8 cellular contexts compared by ENCODE assay signal in genomic region chr6:110876170-110876773, GRCh38. TPM values are rescaled to one million over a fixed set of nuclear protein-coding genes. Genes with fewer than 3 reads are reported as not detected.
DNase-seq lines count a peak whose midpoint lies in the region; ATAC-seq, FAIRE-seq and TF ChIP-seq lines count a peak whose summit lies in the region.

No MANE protein-coding gene starts in this region.

- H3K4me1 ChIP-seq in SJCRH30 (peaks cover 15% of the 10 kb centered on the region), neural progenitor cell (peaks cover 48% of the 10 kb centered on the region)

- peak overlapping the region; percentile 82 for H3K9ac ChIP-seq in neural progenitor cell

- H4K20me1 ChIP-seq in neural progenitor cell (ENCODE audit: low read depth) = peaks cover 63% of the 10 kb centered on the region

- H3K4me3 ChIP-seq in SJCRH30 = peak overlapping the region; percentile 93
- peak overlapping the region; percentile 83 for H3K4me3 ChIP-seq in neural progenitor cell

- H2AFZ ChIP-seq in neural progenitor cell (replicated peaks) = no peak overlapping the region

- H3K4me3 Mint-ChIP-seq in neural progenitor cell = peak overlapping the region; percentile 91

- ATAC-seq in GM21717 (IDR thresholded peaks at IDR 0.05; ENCODE audit: unreplicated experiment) = peak; percentile 26

- H3K27me3 ChIP-seq in SJCRH30 (no peaks in the 10 kb centered on the region), neural progenitor cell (no peaks in the 10 kb centered on the region)

- TF ChIP-seq CTCF in neural progenitor cell (IDR thresholded peaks at IDR 0.05) = no peak

- H3K36me3 Mint-ChIP-seq in neural progenitor cell = peaks cover 8% of the 10 kb centered on the region

- DNase-seq in DMS53 treated with DMSO at 0.1 percent for 48 hours (lab: John Stamatoyannopoulos, UW; ENCODE audit: unreplicated experiment) (peak; percentile 52), LHCN-M2 (ENCODE audit: low read depth) (peak; percentile 90), SJCRH30 (peak; percentile 89 to 93), frontal cortex (ENCODE audit: low spot score in 2 of 2) (peak; percentile 48 to 59), neural progenitor cell (ENCODE audit: low spot score) (peak; percentile 96), stromal cell of bone marrow (ENCODE audit: low read depth) (peak; percentile 80)
- peak; percentile 72 for DNase-seq in activated naive CD4-positive, alpha-beta T cell treated with Interleukin-2 at 50 U/mL for 16 hours

- H3K9me3 ChIP-seq in SJCRH30 (replicated peaks) (no peaks in the 10 kb centered on the region), neural progenitor cell (ENCODE audit: low read depth) (no peaks in the 10 kb centered on the region)

- H3K4me2 ChIP-seq in neural progenitor cell = peak overlapping the region; percentile 73

- no peaks in the 10 kb centered on the region for H3K9me3 Mint-ChIP-seq in neural progenitor cell

- H3K36me3 ChIP-seq in SJCRH30 (peaks cover 11% of the 10 kb centered on the region), neural progenitor cell (no peaks in the 10 kb centered on the region)

- peaks cover 32% of the 10 kb centered on the region for H3F3A ChIP-seq in neural progenitor cell (ENCODE audit: low read depth)

- H3K27ac ChIP-seq in SJCRH30 (peak overlapping the region; percentile 86), neural progenitor cell (peak overlapping the region; percentile 81)

- peak overlapping the region; percentile 44 for H3K27ac Mint-ChIP-seq in neural progenitor cell

- H3K4me1 Mint-ChIP-seq in neural progenitor cell = peaks cover 45% of the 10 kb centered on the region

- no peak for FAIRE-seq in frontal cortex (lab: Jason Lieb, UNC)

- H3K79me2 ChIP-seq in neural progenitor cell (ENCODE audit: low read depth) = peaks cover 79% of the 10 kb centered on the region

- no peaks in the 10 kb centered on the region for H3K27me3 Mint-ChIP-seq in neural progenitor cell (ENCODE audit: insufficient read depth, low read depth)

RNA-seq across cellular contexts. Expression of gene AMD1, which starts 1.7 kb away (rescaled TPM):
- 132 and 139 TPM in 2 replicates for total RNA-seq in LHCN-M2 (2014; rRNA removed)
- 25.5 TPM for polyA plus RNA-seq in LHCN-M2 (2012)
- 181 and 193 TPM in 2 replicates for total RNA-seq in SJCRH30 (2014; rRNA removed; shearing (Covaris generic))
- total RNA-seq in frontal cortex = 116 TPM
- 94.0 and 142 TPM in 2 replicates for total RNA-seq in neural progenitor cell (ENCODE audit: low replicate concordance)

Comparison
In these comparisons a context has a peak if more than half of its experiments do, and no peak if none do; other contexts are left out.
1. Peak in every context shown above with its lines: DNase-seq, ATAC-seq, H3K4me3 ChIP-seq and H3K27ac ChIP-seq.